ENCODE assay signal across 3 cellular contexts in genomic region chr12:98974767-98975381, GRCh38.
TF ChIP-seq lines count a peak whose summit lies in the region.

No MANE protein-coding gene starts in this region.

TF ChIP-seq in HepG2, 621 proteins besides CTCF, POLR2A, EP300 and RAD21:
- TF ChIP-seq PCBP2 (optimal IDR thresholded peaks at IDR 0.05; ENCODE audit: low read depth, low read length, poor library complexity, severe bottlenecking) (peak; percentile 15), ZNF260 (CRISPR knock-in tag; IDR thresholded peaks at IDR 0.05; ENCODE audit: borderline replicate concordance, low read depth) (no peak), HNRNPK (IDR thresholded peaks at IDR 0.05; ENCODE audit: low read depth, low read length, poor library complexity, severe bottlenecking) (peak; percentile 20), DR1 (CRISPR knock-in tag; IDR thresholded peaks at IDR 0.05) (no peak)
TF ChIP-seq in HepG2: peak in this region for 2.

TF ChIP-seq in HEK293, 187 proteins besides CTCF, POLR2A, EP300 and RAD21 (continues in another document):
- TF ChIP-seq ZSCAN30 (tag by site-specific recombination; IDR thresholded peaks at IDR 0.05) (no peak), ZNF146 (tag by site-specific recombination; IDR thresholded peaks at IDR 0.05) (no peak), ZNF645 (tag by site-specific recombination; IDR thresholded peaks at IDR 0.05) (no peak), ZNF266 (tag by site-specific recombination; IDR thresholded peaks at IDR 0.05; ENCODE audit: low read depth) (no peak), ZEB2 (tag by site-specific recombination; IDR thresholded peaks at IDR 0.05) (no peak), ZNF692 (tag by site-specific recombination; IDR thresholded peaks at IDR 0.05) (no peak), GFI1B (tag by site-specific recombination; IDR thresholded peaks at IDR 0.05) (no peak), ZNF324 (tag by site-specific recombination; IDR thresholded peaks at IDR 0.05) (no peak), ZNF37A (tag by site-specific recombination; IDR thresholded peaks at IDR 0.05) (no peak), ZNF366 (tag by site-specific recombination; conservative IDR thresholded peaks at IDR 0.05) (peak; percentile 95), ZNF776 (tag by site-specific recombination; IDR thresholded peaks at IDR 0.05; ENCODE audit: borderline replicate concordance) (no peak), ZNF26 (tag by site-specific recombination; IDR thresholded peaks at IDR 0.05) (no peak), ZNF335 (tag by site-specific recombination; conservative IDR thresholded peaks at IDR 0.05) (no peak), ZNF585B (tag by site-specific recombination; IDR thresholded peaks at IDR 0.05) (no peak), ZNF670 (tag by site-specific recombination; IDR thresholded peaks at IDR 0.05; ENCODE audit: low read depth) (no peak), OSR2 (tag by site-specific recombination; IDR thresholded peaks at IDR 0.05) (no peak), MEIS1 (CRISPR knock-in tag; IDR thresholded peaks at IDR 0.05; ENCODE audit: borderline replicate concordance) (no peak), MZF1 (tag by site-specific recombination; IDR thresholded peaks at IDR 0.05; ENCODE audit: borderline replicate concordance) (no peak), ZSCAN23 (tag by site-specific recombination; IDR thresholded peaks at IDR 0.05) (no peak), ELK4 (IDR thresholded peaks at IDR 0.05; ENCODE audit: borderline replicate concordance, low read depth, low read length) (no peak), RBAK (tag by site-specific recombination; IDR thresholded peaks at IDR 0.05) (no peak), HOXA7 (CRISPR knock-in tag; IDR thresholded peaks at IDR 0.05; ENCODE audit: borderline replicate concordance) (no peak), PRDM10 (tag by site-specific recombination; IDR thresholded peaks at IDR 0.05) (no peak)

TF ChIP-seq in H1, 55 proteins besides CTCF, POLR2A, EP300 and RAD21:
- no peak for TF ChIP-seq SAP30 (IDR thresholded peaks at IDR 0.05; ENCODE audit: insufficient read depth, insufficient replicate concordance, low read length)
- no peak for TF ChIP-seq USF2 (IDR thresholded peaks at IDR 0.05; ENCODE audit: low read length)
- no peak for TF ChIP-seq ATF2 (IDR thresholded peaks at IDR 0.05; ENCODE audit: low read length)
- no peak for TF ChIP-seq FOSL1 (IDR thresholded peaks at IDR 0.05; ENCODE audit: insufficient read depth, low read depth, low read length)
- TF ChIP-seq SUZ12 (IDR thresholded peaks at IDR 0.05; ENCODE audit: low read length), result no peak
- no peak for TF ChIP-seq POLR2AphosphoS5 (IDR thresholded peaks at IDR 0.05; ENCODE audit: low read depth, low read length)
- no peak for TF ChIP-seq YY1 (IDR thresholded peaks at IDR 0.05; ENCODE audit: low read depth, low read length)
- TF ChIP-seq E2F6 (IDR thresholded peaks at IDR 0.05), result no peak
- no peak for TF ChIP-seq RNF2 (IDR thresholded peaks at IDR 0.05; ENCODE audit: borderline replicate concordance, low read depth, low read length, missing control alignments, poor library complexity, severe bottlenecking)
- TF ChIP-seq MAX (IDR thresholded peaks at IDR 0.05), result no peak
- no peak for TF ChIP-seq RXRA (IDR thresholded peaks at IDR 0.05; ENCODE audit: insufficient read depth, low read depth, low read length)
- no peak for TF ChIP-seq SP1 (IDR thresholded peaks at IDR 0.05; ENCODE audit: low read depth, low read length)
- TF ChIP-seq PHF8 (conservative IDR thresholded peaks at IDR 0.05; ENCODE audit: low read depth, low read length), result no peak
- no peak for TF ChIP-seq NRF1 (IDR thresholded peaks at IDR 0.05; ENCODE audit: low read depth, low read length)
- TF ChIP-seq EGR1 (IDR thresholded peaks at IDR 0.05; ENCODE audit: borderline replicate concordance, low read depth, low read length), result no peak
- no peak for TF ChIP-seq HDAC2 (IDR thresholded peaks at IDR 0.05; ENCODE audit: borderline replicate concordance in 1 of 2, low read depth in 2 of 2, low read length in 2 of 2)
- no peak for TF ChIP-seq CTBP2 (IDR thresholded peaks at IDR 0.05; ENCODE audit: borderline replicate concordance, insufficient read depth, insufficient read length, low read length)
